In the genomic region with DNA sequence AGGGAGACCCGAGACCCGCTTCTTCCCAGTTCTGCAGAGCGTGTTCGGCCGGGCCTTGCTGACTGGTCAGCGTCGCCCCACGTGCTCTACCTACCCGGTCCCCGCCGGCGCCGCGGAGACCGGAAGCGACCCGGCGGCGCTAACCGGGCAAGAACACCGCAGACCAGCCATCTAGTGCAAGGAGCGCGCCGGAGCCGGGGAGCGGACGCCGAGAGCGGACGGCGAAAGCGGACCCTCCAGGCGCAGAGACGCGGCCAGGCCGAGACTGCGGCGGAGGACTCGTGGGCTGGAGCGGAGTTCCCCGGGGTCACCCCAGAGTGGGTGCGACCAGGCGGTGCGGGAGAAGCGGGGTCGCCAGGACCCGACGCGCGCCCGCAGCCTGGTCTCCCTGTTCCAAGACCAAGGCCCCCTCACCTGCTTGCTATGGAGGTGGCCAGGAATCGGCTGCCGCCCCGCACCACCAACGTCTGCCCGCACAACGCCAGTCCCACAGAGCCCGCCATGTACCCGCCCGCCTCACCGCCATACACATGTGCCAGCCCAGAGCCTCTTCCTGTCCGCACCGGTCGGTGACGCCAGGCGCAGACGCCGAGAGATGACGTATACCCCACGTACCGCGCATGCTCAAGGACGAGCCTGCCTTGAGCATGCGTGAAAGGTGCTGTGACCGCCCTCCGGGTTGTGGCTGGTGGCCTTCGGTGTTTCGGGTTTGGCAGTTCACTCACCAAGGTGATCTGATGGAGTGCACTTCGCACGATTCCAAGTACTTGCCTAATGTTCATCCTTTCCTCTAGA, we compare ENCODE assay signal across 1 cellular context.
A peak's percentile ranks its signal among the peaks of the same experiment; 100 is the strongest.
TF ChIP-seq lines count a peak whose summit lies in the region.

TSS of gene WDR4 (minus strand) at position 547 of the 795 bp plus-strand sequence. CDS start at position 503, 44 bp downstream.

TF ChIP-seq in K562, 482 proteins besides CTCF, POLR2A, EP300 and RAD21 (continues in another document):
- TF ChIP-seq RERE (CRISPR knock-in tag; IDR thresholded peaks at IDR 0.05; ENCODE audit: borderline replicate concordance) (peak; percentile 43; the same call in 1 of the 2 replicates), TOE1 (IDR thresholded peaks at IDR 0.05; ENCODE audit: borderline replicate concordance) (0 out of 2 replicates have a peak, but pooled peaks have one; percentile 51), TOE1 (CRISPR knock-in tag; IDR thresholded peaks at IDR 0.05; ENCODE audit: borderline replicate concordance, low read depth) (peak; percentile 12), TAL1 (IDR thresholded peaks at IDR 0.05) (no peak), POLR2G (IDR thresholded peaks at IDR 0.05; ENCODE audit: low read depth, low read length) (peak; percentile 97), KLF13 (tag; IDR thresholded peaks at IDR 0.05; ENCODE audit: borderline replicate concordance, low read depth) (no peak), NCOA2 (IDR thresholded peaks at IDR 0.05; ENCODE audit: partially characterized antibody in 2 of 2) (no peak), TFE3 (CRISPR knock-in tag; IDR thresholded peaks at IDR 0.05) (no peak), PTRF (tag; IDR thresholded peaks at IDR 0.05) (no peak), CAMTA2 (CRISPR knock-in tag; conservative IDR thresholded peaks at IDR 0.05) (peak; percentile 48; the same call in 1 of the 2 replicates), BCL6 (CRISPR knock-in tag; IDR thresholded peaks at IDR 0.05) (no peak), NR2F6 (CRISPR knock-in tag; IDR thresholded peaks at IDR 0.05) (peak; percentile 71; the same call in 1 of the 2 replicates), HIVEP1 (CRISPR knock-in tag; IDR thresholded peaks at IDR 0.05) (no peak), NR3C1 (CRISPR knock-in tag; IDR thresholded peaks at IDR 0.05) (0 out of 2 replicates have a peak, but pooled peaks have one; percentile 69), MAFF (IDR thresholded peaks at IDR 0.05; ENCODE audit: low read length) (no peak), HOXB6 (CRISPR knock-in tag; IDR thresholded peaks at IDR 0.05; ENCODE audit: borderline replicate concordance) (no peak), ATF7 (IDR thresholded peaks at IDR 0.05) (peak; percentile 98), ZNF707 (CRISPR knock-in tag; conservative IDR thresholded peaks at IDR 0.05) (no peak; the same call in 1 of the 2 replicates), HDAC1 (IDR thresholded peaks at IDR 0.05) (peak; percentile 98 to 100; a peak in 3 of 4 replicates), YBX1 (IDR thresholded peaks at IDR 0.05) (no peak), MEF2D (tag; conservative IDR thresholded peaks at IDR 0.05; ENCODE audit: low read depth) (no peak), ZNF592 (IDR thresholded peaks at IDR 0.05) (no peak; the same call in none of the 2 replicates), ETV1 (tag; conservative IDR thresholded peaks at IDR 0.05; ENCODE audit: low read depth) (peak; percentile 78), STAG1 (CRISPR knock-in tag; IDR thresholded peaks at IDR 0.05; ENCODE audit: borderline replicate concordance) (0 out of 2 replicates have a peak, but pooled peaks have one; percentile 36), FOXA3 (CRISPR knock-in tag; conservative IDR thresholded peaks at IDR 0.05 in 1 of 2, IDR thresholded peaks at IDR 0.05 in 1 of 2) (no peak), RHOXF2B (CRISPR knock-in tag; conservative IDR thresholded peaks at IDR 0.05) (no peak), ZFP91 (CRISPR knock-in tag; IDR thresholded peaks at IDR 0.05) (no peak), FIP1L1 (IDR thresholded peaks at IDR 0.05; ENCODE audit: low read depth, low read length, poor library complexity, severe bottlenecking) (peak; percentile 99), FOXK2 (conservative IDR thresholded peaks at IDR 0.05 in 1 of 2, IDR thresholded peaks at IDR 0.05 in 1 of 2; ENCODE audit: low read depth in 2 of 2) (peak; percentile 94 to 95), PRMT5 (CRISPR knock-in tag; IDR thresholded peaks at IDR 0.05) (no peak), ZNF311 (CRISPR knock-in tag; IDR thresholded peaks at IDR 0.05) (no peak), PHF21A (IDR thresholded peaks at IDR 0.05; ENCODE audit: borderline replicate concordance, low read depth) (no peak), XRCC4 (IDR thresholded peaks at IDR 0.05; ENCODE audit: extremely low read depth, insufficient read depth, insufficient read length) (no peak), PHB (CRISPR knock-in tag; IDR thresholded peaks at IDR 0.05) (no peak)
- TF ChIP-seq, protein P1, sequence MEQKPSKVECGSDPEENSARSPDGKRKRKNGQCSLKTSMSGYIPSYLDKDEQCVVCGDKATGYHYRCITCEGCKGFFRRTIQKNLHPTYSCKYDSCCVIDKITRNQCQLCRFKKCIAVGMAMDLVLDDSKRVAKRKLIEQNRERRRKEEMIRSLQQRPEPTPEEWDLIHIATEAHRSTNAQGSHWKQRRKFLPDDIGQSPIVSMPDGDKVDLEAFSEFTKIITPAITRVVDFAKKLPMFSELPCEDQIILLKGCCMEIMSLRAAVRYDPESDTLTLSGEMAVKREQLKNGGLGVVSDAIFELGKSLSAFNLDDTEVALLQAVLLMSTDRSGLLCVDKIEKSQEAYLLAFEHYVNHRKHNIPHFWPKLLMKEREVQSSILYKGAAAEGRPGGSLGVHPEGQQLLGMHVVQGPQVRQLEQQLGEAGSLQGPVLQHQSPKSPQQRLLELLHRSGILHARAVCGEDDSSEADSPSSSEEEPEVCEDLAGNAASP (IDR thresholded peaks at IDR 0.05): no peak
